In genomic region chr3:114646521-114646920, GRCh38 we compare ENCODE assay signal across 23 cellular contexts.
"Had no signal": no experiment of that assay in that cellular context is flagged by ENCODE, and none has a peak within 500 bp of the region (broad histone marks: within the 10 kb centered on the region; RNA-seq: fewer than 3 reads in every experiment).

No MANE protein-coding gene starts in this region.

- H3K27me3 ChIP-seq: brain microvascular endothelial cell, cardiac muscle cell had no signal

- H3K36me3 ChIP-seq: brain microvascular endothelial cell, cardiac muscle cell had no signal

- H3K4me3 ChIP-seq: cardiac muscle cell had no signal

- H3K27ac ChIP-seq: brain microvascular endothelial cell, cardiac muscle cell, RWPE1, VCaP had no signal

- DNase-seq: activated CD4-positive, alpha-beta memory T cell treated with anti-CD3 and anti-CD28 coated beads for 36 hours; activated CD4-positive, alpha-beta T cell treated with anti-CD3 and anti-CD28 coated beads, Interleukin-2, amount 10 ng/mL, durations not matched to agents 7 days and 5 days; activated CD4-positive, CD25-positive, alpha-beta regulatory T cell; activated CD8-positive, alpha-beta memory T cell treated with anti-CD3 and anti-CD28 coated beads for 24 hours; activated gamma-delta T cell; activated naive CD4-positive, alpha-beta T cell treated with anti-CD3 and anti-CD28 coated beads for 36 hours; activated T-cell treated with anti-CD3 and anti-CD28 coated beads, Interleukin-2, amount 50 U/mL, for 4 hours; amygdala; brain microvascular endothelial cell; MM.1S; NCI-H146; NCI-H446; NCI-H524 treated with DMSO at 0.1 percent for 48 hours; NK-92 treated with Interleukin-12 subunit alpha and Interleukin-12 subunit beta, amount 100 ng/mL, for 24 hours; OCI-M1; Right ventricle myocardium superior; T-cell; T-helper 2 cell had no signal

- ATAC-seq: activated T-cell treated with anti-CD3 and anti-CD28 coated beads, Interleukin-2, amount 50 U/mL, for 4 hours; activated T-helper 17 cell treated with anti-CD3 and anti-CD28 coated beads, Interleukin-2, amount 50 U/mL, for 72 hours; Panc1; T-cell had no signal
